ENCODE assay signal across 11 cellular contexts in the genomic region with DNA sequence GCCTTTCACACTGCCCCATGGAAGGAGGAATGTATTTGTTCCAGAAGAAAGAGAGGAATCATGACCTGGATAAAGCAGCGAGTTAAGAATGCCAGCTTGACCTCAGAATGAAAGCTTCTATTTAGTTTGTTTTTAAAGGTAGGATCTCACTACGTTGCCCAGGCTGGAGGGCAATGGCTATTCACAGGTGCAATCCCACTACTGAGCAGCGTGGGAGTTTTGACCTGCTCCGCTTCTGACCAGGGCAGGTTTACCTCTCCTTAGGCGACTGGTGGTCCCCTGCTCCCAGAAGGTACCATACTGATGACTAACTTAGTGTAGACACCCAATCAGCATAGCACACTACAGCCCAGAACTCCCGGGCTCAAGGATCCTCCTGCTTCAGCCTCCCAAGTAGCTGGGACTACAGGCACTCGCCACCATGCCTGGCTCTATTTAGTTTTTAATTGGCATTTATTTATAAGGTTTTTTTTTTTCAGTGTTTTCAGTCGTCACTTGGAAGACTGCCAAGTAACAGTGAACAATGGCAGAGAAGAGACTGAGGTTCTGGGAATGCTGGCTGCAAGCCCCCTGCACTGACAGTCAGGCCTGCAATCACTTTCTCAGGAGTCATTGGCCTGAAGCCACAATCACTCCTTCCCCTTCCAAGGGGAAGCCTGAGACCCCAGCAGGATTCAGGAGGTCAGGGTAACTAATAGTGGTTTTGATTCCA.
A peak's percentile ranks its signal among the peaks of the same experiment; 100 is the strongest.
DNase-seq lines count a peak whose midpoint lies in the region; ATAC-seq and TF ChIP-seq lines count a peak whose summit lies in the region.
"Had no signal": no experiment of that assay in that cellular context is flagged by ENCODE, and none has a peak within 500 bp of the region (broad histone marks: within the 10 kb centered on the region; RNA-seq: fewer than 3 reads in every experiment).

No MANE protein-coding gene starts in this region.

- H3K9me3 Mint-ChIP-seq in IgD-negative memory B cell (no peaks in the 10 kb centered on the region), osteocyte (ENCODE audit: unreplicated experiment) (no peaks in the 10 kb centered on the region)
- H3K9me3 Mint-ChIP-seq in activated CD8-positive, alpha-beta memory T cell treated with anti-CD3 and anti-CD28 coated beads, Interleukin-2, amount 10 ng/mL, durations not matched to agents 7 days and 5 days (ENCODE audit: low read depth), result no peaks in the 10 kb centered on the region
- H3K9me3 Mint-ChIP-seq: activated CD4-positive, alpha-beta memory T cell treated with anti-CD3 and anti-CD28 coated beads for 36 hours had no signal

- no peak for TF ChIP-seq CTCF in choroid plexus epithelial cell (conservative IDR thresholded peaks at IDR 0.05; ENCODE audit: low read depth, low read length)
- TF ChIP-seq CTCF in osteocyte (IDR thresholded peaks at IDR 0.05), result no peak

- H3K27me3 Mint-ChIP-seq in IgD-negative memory B cell (no peaks in the 10 kb centered on the region), osteocyte (ENCODE audit: unreplicated experiment) (no peaks in the 10 kb centered on the region)
- no peaks in the 10 kb centered on the region for H3K27me3 Mint-ChIP-seq in activated CD8-positive, alpha-beta memory T cell treated with anti-CD3 and anti-CD28 coated beads, Interleukin-2, amount 10 ng/mL, durations not matched to agents 7 days and 5 days
- H3K27me3 Mint-ChIP-seq: activated CD4-positive, alpha-beta memory T cell treated with anti-CD3 and anti-CD28 coated beads for 36 hours had no signal

- H3K4me3 Mint-ChIP-seq in IgD-negative memory B cell (peak overlapping the region; percentile 49 to 92 (median 88)), osteocyte (ENCODE audit: unreplicated experiment) (peak overlapping the region; percentile 29)
- no peak overlapping the region for H3K4me3 Mint-ChIP-seq in activated CD8-positive, alpha-beta memory T cell treated with anti-CD3 and anti-CD28 coated beads, Interleukin-2, amount 10 ng/mL, durations not matched to agents 7 days and 5 days
- H3K4me3 Mint-ChIP-seq: activated CD4-positive, alpha-beta memory T cell treated with anti-CD3 and anti-CD28 coated beads for 36 hours had no signal

- DNase-seq in Ammon's horn (ENCODE audit: low spot score), result peak; percentile 40
- DNase-seq in choroid plexus epithelial cell (ENCODE audit: low read depth), result peak; percentile 28
- no peak for DNase-seq in osteocyte (ENCODE audit: extremely low spot score, unreplicated experiment)
- DNase-seq in SKM-1 (lab: John Stamatoyannopoulos, UW; ENCODE audit: unreplicated experiment), result no peak
- no peak for DNase-seq in ACHN
- no peak for DNase-seq in activated CD8-positive, alpha-beta memory T cell treated with anti-CD3 and anti-CD28 coated beads, Interleukin-2, amount 10 ng/mL, durations not matched to agents 7 days and 5 days
- DNase-seq: activated CD4-positive, alpha-beta memory T cell treated with anti-CD3 and anti-CD28 coated beads for 36 hours; Calu3 had no signal

- H3K36me3 Mint-ChIP-seq in IgD-negative memory B cell, result peaks cover 22% of the 10 kb centered on the region
- H3K36me3 Mint-ChIP-seq in osteocyte (ENCODE audit: unreplicated experiment), result peaks cover 34% of the 10 kb centered on the region
- peaks cover 11% of the 10 kb centered on the region for H3K36me3 Mint-ChIP-seq in activated CD8-positive, alpha-beta memory T cell treated with anti-CD3 and anti-CD28 coated beads, Interleukin-2, amount 10 ng/mL, durations not matched to agents 7 days and 5 days

- H3K4me3 ChIP-seq in choroid plexus epithelial cell (ENCODE audit: low read depth, low read length), result no peak overlapping the region

- H3K27ac Mint-ChIP-seq in IgD-negative memory B cell (peak overlapping the region; percentile 95 to 99 (median 98)), osteocyte (ENCODE audit: unreplicated experiment) (peak overlapping the region; percentile 83)
- no peak overlapping the region for H3K27ac Mint-ChIP-seq in activated CD8-positive, alpha-beta memory T cell treated with anti-CD3 and anti-CD28 coated beads, Interleukin-2, amount 10 ng/mL, durations not matched to agents 7 days and 5 days
- H3K27ac Mint-ChIP-seq: activated CD4-positive, alpha-beta memory T cell treated with anti-CD3 and anti-CD28 coated beads for 36 hours had no signal

- CTCF ChIA-PET in activated CD8-positive, alpha-beta memory T cell treated with anti-CD3 and anti-CD28 coated beads, Interleukin-2, amount 10 ng/mL, durations not matched to agents 7 days and 5 days (lab: Charles Lee), result no interaction called here

- in situ Hi-C loops in ACHN (cut with HindIII; ENCODE audit: low pct_ligation_motif_present, low pct_unique_long_range_greater_than_20kb, low sequenced_read_pairs), result no loop called here

- peaks cover 38 to 53% (median 51%) of the 10 kb centered on the region in 3 donors for H3K4me1 Mint-ChIP-seq in IgD-negative memory B cell
- H3K4me1 Mint-ChIP-seq in osteocyte (ENCODE audit: unreplicated experiment), result peaks cover 25% of the 10 kb centered on the region
- H3K4me1 Mint-ChIP-seq in activated CD8-positive, alpha-beta memory T cell treated with anti-CD3 and anti-CD28 coated beads, Interleukin-2, amount 10 ng/mL, durations not matched to agents 7 days and 5 days, result no peaks in the 10 kb centered on the region

- ATAC-seq in activated CD8-positive, alpha-beta memory T cell treated with anti-CD3 and anti-CD28 coated beads, Interleukin-2, amount 10 ng/mL, durations not matched to agents 7 days and 5 days, result no peak
- ATAC-seq in GM21717 (IDR thresholded peaks at IDR 0.05; ENCODE audit: unreplicated experiment), result no peak
- ATAC-seq: Panc1 had no signal

Comparison
In these comparisons a context has a peak if more than half of its experiments do, and no peak if none do; other contexts are left out.
1. DNase-seq: peak in Ammon's horn (single experiment) and choroid plexus epithelial cell (single experiment); none in osteocyte (single experiment), SKM-1 (single experiment), ACHN (single experiment) and activated CD8-positive, alpha-beta memory T cell treated with anti-CD3 and anti-CD28 coated beads, Interleukin-2, amount 10 ng/mL, durations not matched to agents 7 days and 5 days (single experiment).